ENCODE assay signal across 8 cellular contexts in the genomic region with DNA sequence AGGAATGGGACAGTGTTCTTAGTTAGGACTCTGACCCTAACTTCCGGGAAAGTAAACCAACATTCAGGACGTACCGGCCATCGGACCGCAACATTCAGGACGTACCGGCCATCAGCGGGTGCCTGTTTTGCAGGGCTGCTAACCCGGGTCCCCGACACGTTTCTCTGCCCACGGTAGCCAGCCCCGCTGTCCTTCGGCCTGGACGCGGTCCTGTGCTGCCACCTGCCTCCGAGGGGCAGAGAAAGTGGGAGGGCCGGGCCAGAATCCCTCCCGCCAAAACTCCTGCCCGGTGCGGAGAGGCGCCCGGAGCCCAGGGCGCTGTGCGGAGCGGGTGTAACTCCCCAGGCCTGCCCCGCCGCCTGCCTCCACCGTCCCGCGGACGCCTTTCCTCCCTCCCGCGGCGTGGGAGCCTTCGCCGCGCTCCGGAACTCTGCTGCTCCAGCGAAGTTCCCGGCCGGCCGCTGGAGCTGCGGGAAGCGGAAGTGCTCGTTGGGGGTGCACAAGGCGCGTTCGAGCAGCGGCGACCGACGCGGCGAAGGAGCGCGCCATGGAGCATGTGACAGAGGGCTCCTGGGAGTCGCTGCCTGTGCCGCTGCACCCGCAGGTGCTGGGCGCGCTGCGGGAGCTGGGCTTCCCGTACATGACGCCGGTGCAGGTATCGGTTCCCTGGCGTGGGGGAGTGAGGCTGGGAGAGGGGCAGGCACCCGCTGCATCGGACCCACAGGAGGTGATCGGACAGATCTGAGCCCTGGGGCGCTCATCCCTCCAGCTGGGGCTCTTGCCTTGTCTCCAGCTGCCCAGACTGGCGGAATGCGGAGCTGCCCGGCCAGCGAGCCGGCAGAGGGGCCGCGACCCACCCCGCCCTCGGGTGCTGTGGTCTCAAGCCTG. TPM values are rescaled to one million over a fixed set of nuclear protein-coding genes. Genes with fewer than 3 reads are reported as not detected.
DNase-seq lines count a peak whose midpoint lies in the region; ATAC-seq and TF ChIP-seq lines count a peak whose summit lies in the region.

A gene with protein sequence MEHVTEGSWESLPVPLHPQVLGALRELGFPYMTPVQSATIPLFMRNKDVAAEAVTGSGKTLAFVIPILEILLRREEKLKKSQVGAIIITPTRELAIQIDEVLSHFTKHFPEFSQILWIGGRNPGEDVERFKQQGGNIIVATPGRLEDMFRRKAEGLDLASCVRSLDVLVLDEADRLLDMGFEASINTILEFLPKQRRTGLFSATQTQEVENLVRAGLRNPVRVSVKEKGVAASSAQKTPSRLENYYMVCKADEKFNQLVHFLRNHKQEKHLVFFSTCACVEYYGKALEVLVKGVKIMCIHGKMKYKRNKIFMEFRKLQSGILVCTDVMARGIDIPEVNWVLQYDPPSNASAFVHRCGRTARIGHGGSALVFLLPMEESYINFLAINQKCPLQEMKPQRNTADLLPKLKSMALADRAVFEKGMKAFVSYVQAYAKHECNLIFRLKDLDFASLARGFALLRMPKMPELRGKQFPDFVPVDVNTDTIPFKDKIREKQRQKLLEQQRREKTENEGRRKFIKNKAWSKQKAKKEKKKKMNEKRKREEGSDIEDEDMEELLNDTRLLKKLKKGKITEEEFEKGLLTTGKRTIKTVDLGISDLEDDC (plus strand): TSS at position 498 of the 888 bp plus-strand sequence. CDS start 50 bp downstream, at position 548.

- intact Hi-C loops in dendritic cell treated with granulocyte-macrophage colony-stimulating factor and Interleukin-4, amounts not matched to agents 40 ng/mL and 50 ng/mL, for 4 days (cut with micrococcal nuclease), result loop anchor here (1.0 kb wide), 2 partner anchors 18 to 31 kb away; a partner anchor contains a TSS

- peaks cover 0 to 17% (median 11%) of the 10 kb centered on the region in 4 donors for H3K4me1 ChIP-seq in liver (ENCODE audit: control insufficient read depth in 4 of 4, insufficient read depth in 4 of 4, low read length in 3 of 4)

- peak within 1 kb of the TSS; percentile 97 to 98 (median 98) for H3K4me3 ChIP-seq in liver (ENCODE audit: low read depth in 1 of 3, low read length in 3 of 3)

- H3K27ac ChIP-seq in liver (ENCODE audit: low read depth in 1 of 2, low read length in 2 of 2), result peak within 1 kb of the TSS; percentile 85 to 90

- H3K4me1 Mint-ChIP-seq in activated CD4-positive, alpha-beta T cell treated with anti-CD3 and anti-CD28 coated beads, Interleukin-2, amount 10 ng/mL, durations not matched to agents 7 days and 5 days, result peaks cover 47% of the 10 kb centered on the region
- peaks cover 18% of the 10 kb centered on the region for H3K4me1 Mint-ChIP-seq in dendritic cell treated with granulocyte-macrophage colony-stimulating factor and Interleukin-4, amounts not matched to agents 40 ng/mL and 50 ng/mL, for 4 days (ENCODE audit: low read depth)

- TF ChIP-seq RAD21 in liver (IDR thresholded peaks at IDR 0.05), result peak; percentile 68 to 72

- H3K27me3 Mint-ChIP-seq in activated CD4-positive, alpha-beta T cell treated with anti-CD3 and anti-CD28 coated beads, Interleukin-2, amount 10 ng/mL, durations not matched to agents 7 days and 5 days, result no peaks in the 10 kb centered on the region
- H3K27me3 Mint-ChIP-seq in dendritic cell treated with granulocyte-macrophage colony-stimulating factor and Interleukin-4, amounts not matched to agents 40 ng/mL and 50 ng/mL, for 4 days, result no peaks in the 10 kb centered on the region

- peaks cover 39% of the 10 kb centered on the region for H3K36me3 Mint-ChIP-seq in activated CD4-positive, alpha-beta T cell treated with anti-CD3 and anti-CD28 coated beads, Interleukin-2, amount 10 ng/mL, durations not matched to agents 7 days and 5 days (ENCODE audit: low read depth)
- H3K36me3 Mint-ChIP-seq in dendritic cell treated with granulocyte-macrophage colony-stimulating factor and Interleukin-4, amounts not matched to agents 40 ng/mL and 50 ng/mL, for 4 days (ENCODE audit: low read depth), result peaks cover 61% of the 10 kb centered on the region

- DNase-seq in Ammon's horn (ENCODE audit: low spot score) (peak; percentile 88), NCI-H460 (ENCODE audit: extremely low read depth, low read depth) (peak; percentile 74)
- peak; percentile 87 for DNase-seq in activated CD4-positive, alpha-beta T cell treated with anti-CD3 and anti-CD28 coated beads, Interleukin-2, amount 10 ng/mL, durations not matched to agents 7 days and 5 days
- DNase-seq in stimulated activated CD4-positive, alpha-beta T cell treated with anti-CD3 and anti-CD28 coated beads, Interleukin-4, amount 100 ng/mL, for 24 hours, result peak; percentile 87

- H3K9me3 Mint-ChIP-seq in activated CD4-positive, alpha-beta T cell treated with anti-CD3 and anti-CD28 coated beads, Interleukin-2, amount 10 ng/mL, durations not matched to agents 7 days and 5 days, result no peaks in the 10 kb centered on the region
- H3K9me3 Mint-ChIP-seq in dendritic cell treated with granulocyte-macrophage colony-stimulating factor and Interleukin-4, amounts not matched to agents 40 ng/mL and 50 ng/mL, for 4 days, result no peaks in the 10 kb centered on the region

- H3K4me3 Mint-ChIP-seq in activated CD4-positive, alpha-beta T cell treated with anti-CD3 and anti-CD28 coated beads, Interleukin-2, amount 10 ng/mL, durations not matched to agents 7 days and 5 days, result peak within 1 kb of the TSS; percentile 80
- H3K4me3 Mint-ChIP-seq in dendritic cell treated with granulocyte-macrophage colony-stimulating factor and Interleukin-4, amounts not matched to agents 40 ng/mL and 50 ng/mL, for 4 days, result peak within 1 kb of the TSS; percentile 92

- CTCF ChIA-PET in activated CD4-positive, alpha-beta T cell treated with anti-CD3 and anti-CD28 coated beads, Interleukin-2, amount 10 ng/mL, durations not matched to agents 7 days and 5 days (lab: Charles Lee), result interaction anchor here (0.5 to 2.5 kb wide), 12 partner anchors 10 to 1021 kb away, joined by 3 to 10 read pairs (median 4); no protein-coding TSS in a partner anchor

- no peaks in the 10 kb centered on the region for H3K9me3 ChIP-seq in liver (ENCODE audit: control insufficient read depth in 4 of 4, low read length in 3 of 4)

- POLR2A ChIA-PET in activated CD4-positive, alpha-beta T cell treated with anti-CD3 and anti-CD28 coated beads, Interleukin-2, amount 10 ng/mL, durations not matched to agents 7 days and 5 days (lab: Charles Lee), result interaction anchor here (0.6 kb wide), 1 partner anchor 259 kb away, joined by 3 read pairs; no protein-coding TSS in a partner anchor

- peaks cover 0 to 32% (median 22%) of the 10 kb centered on the region in 4 donors for H3K36me3 ChIP-seq in liver (ENCODE audit: control insufficient read depth in 4 of 4, insufficient read depth in 3 of 4, low read depth in 1 of 4, low read length in 3 of 4)

- peak; percentile 93 for ATAC-seq in GM19023 (IDR thresholded peaks at IDR 0.05; ENCODE audit: unreplicated experiment)
- peak; percentile 78 for ATAC-seq in HG03196 (IDR thresholded peaks at IDR 0.05; ENCODE audit: unreplicated experiment)

- H3K27ac Mint-ChIP-seq in activated CD4-positive, alpha-beta T cell treated with anti-CD3 and anti-CD28 coated beads, Interleukin-2, amount 10 ng/mL, durations not matched to agents 7 days and 5 days, result peak within 1 kb of the TSS; percentile 86
- peak within 1 kb of the TSS; percentile 87 for H3K27ac Mint-ChIP-seq in dendritic cell treated with granulocyte-macrophage colony-stimulating factor and Interleukin-4, amounts not matched to agents 40 ng/mL and 50 ng/mL, for 4 days

- H3K9ac ChIP-seq in liver (ENCODE audit: low read depth in 1 of 2, low read length in 2 of 2), result peak within 1 kb of the TSS; percentile 68 to 94

- peak; percentile 26 for TF ChIP-seq CTCF in liver (IDR thresholded peaks at IDR 0.05; ENCODE audit: low read depth, low read length, missing input control)

- under 1% methylated on average over 81 of the region's 81 CpGs for WGBS in liver

- no peaks in the 10 kb centered on the region for H3K27me3 ChIP-seq in liver (ENCODE audit: control insufficient read depth in 4 of 4, insufficient read depth in 4 of 4, low read length in 3 of 4)

TF ChIP-seq in liver, 16 proteins besides CTCF, POLR2A, EP300 and RAD21:
- peak; percentile 86 for TF ChIP-seq YY1 (IDR thresholded peaks at IDR 0.05)
- TF ChIP-seq HNF4G (IDR thresholded peaks at IDR 0.05), result no peak
- TF ChIP-seq HNF4A (conservative IDR thresholded peaks at IDR 0.05), result peak; percentile 17 to 33
- peak; percentile 92 to 98 for TF ChIP-seq GABPA (IDR thresholded peaks at IDR 0.05 in 1 of 2, conservative IDR thresholded peaks at IDR 0.05 in 1 of 2)
- TF ChIP-seq SP1 (IDR thresholded peaks at IDR 0.05), result peak; percentile 12
- no peak for TF ChIP-seq TAF1 (conservative IDR thresholded peaks at IDR 0.05)
TF ChIP-seq in liver: peak in this region for 4.

RNA-seq across cellular contexts. Expression of the gene that starts here (rescaled TPM):
- 48.1 and 49.1 TPM in 2 replicates for total RNA-seq in NCI-H460 (2014; rRNA removed; shearing (Covaris generic))
- polyA plus RNA-seq in NCI-H460 (2014; cell fraction: nucleus; rRNA removed), result 132 and 174 TPM in 2 replicates
- total RNA-seq in activated CD4-positive, alpha-beta T cell treated with anti-CD3 and anti-CD28 coated beads, Interleukin-2, amount 10 ng/mL, durations not matched to agents 7 days and 5 days, result 10 to 100 TPM; 35.9 to 38.3 TPM
- 10 to 100 TPM in 1 of 2 donors, 1 to 10 TPM in 1; 8.1 to 13.4 TPM for total RNA-seq in liver
- 10 to 100 TPM in 1 of 2 donors, 1 to 10 TPM in 1; 6.9 to 11.2 TPM for polyA plus RNA-seq in liver

Comparison
In these comparisons a context has a peak if more than half of its experiments do, and no peak if none do; other contexts are left out.
1. Peak in every context shown above with its lines: DNase-seq, ATAC-seq, H3K4me3 ChIP-seq and H3K27ac ChIP-seq.